18 cellular contexts compared by ENCODE assay signal in the genomic region with DNA sequence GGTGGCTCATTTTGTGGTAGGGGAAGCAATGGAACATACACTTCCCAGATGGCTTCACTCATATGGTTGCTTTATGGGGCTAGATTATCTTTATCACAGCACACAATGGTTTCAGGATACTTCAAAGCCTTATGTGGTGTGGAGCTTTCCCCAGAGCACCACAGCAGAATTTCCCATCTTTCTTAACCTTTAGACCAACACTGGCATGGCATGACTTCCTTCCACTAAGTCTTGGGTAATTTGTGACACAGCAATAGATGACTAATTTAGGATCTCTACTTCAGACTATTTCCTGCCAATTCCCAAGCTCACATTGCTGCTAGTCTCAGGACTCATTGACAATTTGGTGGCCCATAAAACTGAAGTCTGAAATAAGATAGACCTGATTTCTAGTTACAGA. TPM values are rescaled to one million over a fixed set of nuclear protein-coding genes. Genes with fewer than 3 reads are reported as not detected.
DNase-seq lines count a peak whose midpoint lies in the region; TF ChIP-seq lines count a peak whose summit lies in the region.
"Had no signal": no experiment of that assay in that cellular context is flagged by ENCODE, and none has a peak within 500 bp of the region (broad histone marks: within the 10 kb centered on the region; RNA-seq: fewer than 3 reads in every experiment).

No MANE protein-coding gene starts in this region.

- DNase-seq in NOMO-1 treated with DMSO at 0.1 percent for 48 hours (lab: John Stamatoyannopoulos, UW; ENCODE audit: unreplicated experiment) (peak; percentile 8), NOMO-1 (lab: John Stamatoyannopoulos, UW; ENCODE audit: unreplicated experiment in 2 of 2) (no peak), adipocyte (ENCODE audit: low read depth) (peak; percentile 19), fibroblast of the aortic adventitia (ENCODE audit: low read depth) (peak; percentile 78), NCI-H345 treated with DMSO at 0.1 percent for 48 hours (lab: John Stamatoyannopoulos, UW; ENCODE audit: unreplicated experiment) (no peak), NCI-H146 treated with DMSO at 0.1 percent for 48 hours (lab: John Stamatoyannopoulos, UW; ENCODE audit: unreplicated experiment) (no peak), NCI-H1930 (lab: John Stamatoyannopoulos, UW) (no peak)
- DNase-seq in activated T-cell treated with anti-CD3 and anti-CD28 coated beads, Interleukin-2, amount 50 U/mL, for 48 hours, result no peak
- DNase-seq: activated CD8-positive, alpha-beta memory T cell treated with anti-CD3 and anti-CD28 coated beads, Interleukin-2, amount 50 U/mL, for 48 hours; activated naive CD4-positive, alpha-beta T cell treated with anti-CD3 and anti-CD28 coated beads, Interleukin-2, amount 50 U/mL, for 16 hours; caudate nucleus; CD4-positive, alpha-beta memory T cell; DND-41; endodermal cell; left ventricle myocardium superior; NCI-H2029; NCI-H524 treated with DMSO at 0.1 percent for 48 hours; posterior cingulate gyrus had no signal

- TF ChIP-seq CTCF in fibroblast of the aortic adventitia (IDR thresholded peaks at IDR 0.05; ENCODE audit: insufficient read depth, low read length), result no peak

- H3K4me1 ChIP-seq in adipocyte (ENCODE audit: control insufficient read depth, insufficient read depth, low read length), result peaks cover 60% of the 10 kb centered on the region

- no peaks in the 10 kb centered on the region for H3K9me3 ChIP-seq in adipocyte (ENCODE audit: control insufficient read depth, low read length)

- H3K4me3 ChIP-seq in adipocyte (ENCODE audit: low read length) (peak overlapping the region; percentile 7), fibroblast of the aortic adventitia (ENCODE audit: low read depth, low read length) (no peak overlapping the region)

- no peaks in the 10 kb centered on the region for H3K36me3 ChIP-seq in adipocyte (ENCODE audit: control insufficient read depth, insufficient read depth, low read length, severe bottlenecking)

- H3K27me3 ChIP-seq in adipocyte (replicated peaks; ENCODE audit: control insufficient read depth, insufficient read depth, low read length), result no peaks in the 10 kb centered on the region

- H3K9ac ChIP-seq in adipocyte (ENCODE audit: low read length), result no peak overlapping the region

RNA-seq across cellular contexts. Expression of a gene that starts 36.9 kb away (rescaled TPM):
- total RNA-seq in fibroblast of the aortic adventitia (ENCODE audit: low replicate concordance), result 1,482 and 2,298 TPM in 2 replicates
- total RNA-seq: CD4-positive, alpha-beta memory T cell; endodermal cell had no signal

Comparison
In these comparisons a context has a peak if more than half of its experiments do, and no peak if none do; other contexts are left out.
1. DNase-seq: peak in NOMO-1 treated with DMSO at 0.1 percent for 48 hours (single experiment), adipocyte (single experiment) and fibroblast of the aortic adventitia (single experiment); none in NOMO-1 (0 of 2), NCI-H345 treated with DMSO at 0.1 percent for 48 hours (single experiment), NCI-H146 treated with DMSO at 0.1 percent for 48 hours (single experiment), activated T-cell treated with anti-CD3 and anti-CD28 coated beads, Interleukin-2, amount 50 U/mL, for 48 hours (0 of 2) and NCI-H1930 (0 of 2).